ENCODE assay signal across 10 cellular contexts in genomic region chr2:240698852-240699561, GRCh38. TPM values are rescaled to one million over a fixed set of nuclear protein-coding genes. Genes with fewer than 3 reads are reported as not detected.
DNase-seq lines count a peak whose midpoint lies in the region; ATAC-seq, FAIRE-seq and TF ChIP-seq lines count a peak whose summit lies in the region.
"Not testable (repeated sequence)": the region's sequence is repeated elsewhere in the genome, so short reads cannot be mapped to it uniquely, and the experiment has no call there.
"Had no signal": no experiment of that assay in that cellular context is flagged by ENCODE, and none has a peak within 500 bp of the region (broad histone marks: within the 10 kb centered on the region; RNA-seq: fewer than 3 reads in every experiment).

No MANE protein-coding gene starts in this region.

- H3K9me3 ChIP-seq in heart right ventricle; HepG2 (ENCODE audit: low read length); upper lobe of right lung: not testable (repeated sequence)

- H2AFZ ChIP-seq in HepG2 (ENCODE audit: low read length), result not testable (repeated sequence)

- H3K4me1 ChIP-seq in heart right ventricle; HepG2 (ENCODE audit: insufficient read depth, low read length); upper lobe of right lung: not testable (repeated sequence)

- not testable (repeated sequence) for H3K27ac ChIP-seq in heart right ventricle; HepG2 (ENCODE audit: extremely low read length, insufficient read depth, low read length); upper lobe of right lung

- H3K27me3 ChIP-seq in heart right ventricle, result peaks cover 0 to 38% (median 27%) of the 10 kb centered on the region in 7 donors
- H3K27me3 ChIP-seq in HepG2 (ENCODE audit: control insufficient read depth in 1 of 2, insufficient read depth in 2 of 2, low read length in 2 of 2), result peaks cover 19 to 37% of the 10 kb centered on the region in 2 experiments
- not testable (repeated sequence) for H3K27me3 ChIP-seq in upper lobe of right lung

- CTCF ChIA-PET in activated B cell treated with CpG ODN at 0.5 μM for 24 hours (lab: Charles Lee); HepG2 (lab: Yijun Ruan, JAX; ENCODE audit: low intra/inter-chr PET ratio, low total read pairs): not testable (repeated sequence)

- TF ChIP-seq RAD21 in HepG2 (CRISPR knock-in tag; IDR thresholded peaks at IDR 0.05), result not testable (repeated sequence)

- not testable (repeated sequence) for H3K4me1 Mint-ChIP-seq in activated B cell treated with CpG ODN at 0.5 μM for 24 hours; activated naive CD8-positive, alpha-beta T cell treated with anti-CD3 and anti-CD28 coated beads, Interleukin-2, amount 10 ng/mL, durations not matched to agents 7 days and 5 days

- H3K4me3 ChIP-seq in heart right ventricle; HepG2 (replicated peaks in 1 of 3; ENCODE audit: insufficient read depth in 1 of 3, low read depth in 2 of 3, low read length in 3 of 3); upper lobe of right lung: not testable (repeated sequence)

- DNase-seq in HTR-8/SVneo (ENCODE audit: insufficient read length, low spot score); heart right ventricle; HepG2 (ENCODE audit: low spot score); omental fat pad (ENCODE audit: low spot score); upper lobe of right lung: not testable (repeated sequence)
- peak; percentile 10 for DNase-seq in activated B cell treated with CpG ODN at 0.5 μM for 24 hours
- DNase-seq in activated naive CD8-positive, alpha-beta T cell treated with anti-CD3 and anti-CD28 coated beads, Interleukin-2, amount 10 ng/mL, durations not matched to agents 7 days and 5 days, result peak; percentile 35

- not testable (repeated sequence) for H4K20me1 ChIP-seq in HepG2 (ENCODE audit: insufficient read depth, low read length)

- not testable (repeated sequence) for H3K27ac Mint-ChIP-seq in activated B cell treated with CpG ODN at 0.5 μM for 24 hours; activated naive CD8-positive, alpha-beta T cell treated with anti-CD3 and anti-CD28 coated beads, Interleukin-2, amount 10 ng/mL, durations not matched to agents 7 days and 5 days

- FAIRE-seq in HTR-8/SVneo (lab: Jason Lieb, UNC), result peak; percentile 95
- FAIRE-seq in endometrium (lab: Jason Lieb, UNC), result peak; percentile 50
- peak; percentile 56 for FAIRE-seq in HepG2 (lab: Jason Lieb, UNC)

- ATAC-seq in activated B cell treated with CpG ODN at 0.5 μM for 24 hours (ENCODE audit: low read depth); activated naive CD8-positive, alpha-beta T cell treated with anti-CD3 and anti-CD28 coated beads, Interleukin-2, amount 10 ng/mL, durations not matched to agents 7 days and 5 days (ENCODE audit: low read depth): not testable (repeated sequence)
- ATAC-seq in heart right ventricle, result peak in 7 of 8 donors; percentile 23 to 48 (median 38)
- peak; percentile 46 for ATAC-seq in HepG2
- ATAC-seq in omental fat pad (ENCODE audit: low FRiP score), result peak; percentile 52
- peak; percentile 50 for ATAC-seq in upper lobe of right lung

- H3K79me2 ChIP-seq in HepG2 (ENCODE audit: insufficient read depth, low read length), result not testable (repeated sequence)

- not testable (repeated sequence) for H3K9me3 Mint-ChIP-seq in activated B cell treated with CpG ODN at 0.5 μM for 24 hours; activated naive CD8-positive, alpha-beta T cell treated with anti-CD3 and anti-CD28 coated beads, Interleukin-2, amount 10 ng/mL, durations not matched to agents 7 days and 5 days

- TF ChIP-seq EP300 in HepG2 (IDR thresholded peaks at IDR 0.05; ENCODE audit: low read depth in 2 of 2, low read length in 2 of 2); HepG2 (CRISPR knock-in tag; IDR thresholded peaks at IDR 0.05; ENCODE audit: borderline replicate concordance): not testable (repeated sequence)

- POLR2A ChIA-PET in activated B cell treated with CpG ODN at 0.5 μM for 24 hours (lab: Charles Lee); activated naive CD8-positive, alpha-beta T cell treated with anti-CD3 and anti-CD28 coated beads, Interleukin-2, amount 10 ng/mL, durations not matched to agents 7 days and 5 days (lab: Charles Lee); HepG2 (lab: Yijun Ruan, JAX): not testable (repeated sequence)

- H3K36me3 Mint-ChIP-seq in activated B cell treated with CpG ODN at 0.5 μM for 24 hours (ENCODE audit: low read depth); activated naive CD8-positive, alpha-beta T cell treated with anti-CD3 and anti-CD28 coated beads, Interleukin-2, amount 10 ng/mL, durations not matched to agents 7 days and 5 days: not testable (repeated sequence)

- not testable (repeated sequence) for TF ChIP-seq POLR2A in HepG2 (IDR thresholded peaks at IDR 0.05; ENCODE audit: insufficient read depth in 1 of 2, low read depth in 2 of 2, low read length in 2 of 2)

- not testable (repeated sequence) for H3K36me3 ChIP-seq in heart right ventricle; HepG2 (replicated peaks in 1 of 2; ENCODE audit: control insufficient read depth in 1 of 2, insufficient read depth in 2 of 2, low read length in 2 of 2); upper lobe of right lung

- TF ChIP-seq CTCF in activated B cell treated with CpG ODN at 0.5 μM for 24 hours (IDR thresholded peaks at IDR 0.05); heart right ventricle (IDR thresholded peaks at IDR 0.05); HepG2 (CRISPR knock-in tag; IDR thresholded peaks at IDR 0.05); omental fat pad (IDR thresholded peaks at IDR 0.05); upper lobe of right lung (IDR thresholded peaks at IDR 0.05): not testable (repeated sequence)

- H3K9ac ChIP-seq in HepG2 (ENCODE audit: insufficient read depth, low read depth, low read length), result not testable (repeated sequence)

- not testable (repeated sequence) for BruUV-seq in HepG2 (replicated peaks; lab: Mats Ljungman, UMichigan)

- intact Hi-C loops in activated B cell treated with CpG ODN at 0.5 μM for 24 hours (cut with micrococcal nuclease); heart right ventricle (cut with DNase I); HepG2 (cut with micrococcal nuclease; ENCODE audit: unreplicated experiment); upper lobe of right lung (cut with DNase I): not testable (repeated sequence)

- H3K4me3 Mint-ChIP-seq in activated B cell treated with CpG ODN at 0.5 μM for 24 hours; activated naive CD8-positive, alpha-beta T cell treated with anti-CD3 and anti-CD28 coated beads, Interleukin-2, amount 10 ng/mL, durations not matched to agents 7 days and 5 days: not testable (repeated sequence)

- not testable (repeated sequence) for H3K4me2 ChIP-seq in HepG2 (ENCODE audit: low read depth, low read length)

- WGBS in heart right ventricle, 2 donors, result 59 to 68% methylated on average over 5 to 8 of the region's 33 CpGs
- WGBS in HepG2 (ENCODE audit: low lambda C conversion rate), result 33% methylated on average over 5 of the region's 33 CpGs

- H3K27me3 Mint-ChIP-seq in activated B cell treated with CpG ODN at 0.5 μM for 24 hours; activated naive CD8-positive, alpha-beta T cell treated with anti-CD3 and anti-CD28 coated beads, Interleukin-2, amount 10 ng/mL, durations not matched to agents 7 days and 5 days: not testable (repeated sequence)

- in situ Hi-C loops in HepG2 (cut with HindIII; ENCODE audit: extremely low pct_ligation_motif_present, low pct_unique_long_range_greater_than_20kb), result not testable (repeated sequence)

RNA-seq across cellular contexts. Expression of gene AQP12A, which starts 7.3 kb away (rescaled TPM):
- not detected in 2 replicates for total RNA-seq in activated B cell treated with CpG ODN at 0.5 μM for 24 hours
- total RNA-seq in activated naive CD8-positive, alpha-beta T cell treated with anti-CD3 and anti-CD28 coated beads, Interleukin-2, amount 10 ng/mL, durations not matched to agents 7 days and 5 days, result not detected
- total RNA-seq in heart right ventricle, result not detected
- not detected for polyA plus RNA-seq in heart right ventricle
- total RNA-seq in HepG2 (2016; rRNA removed; fragmentation: Illumina TruSeq; extraction: Trizol), result not detected in 2 replicates
- not detected in 2 replicates for total RNA-seq in HepG2 (2016; cell fraction: cytosol; rRNA removed; fragmentation: Illumina TruSeq; extraction: Trizol; ENCODE audit: low read depth)
- not detected in 2 replicates for total RNA-seq in HepG2 (2016; cell fraction: insoluble cytoplasmic fraction; rRNA removed; fragmentation: Illumina TruSeq; extraction: Trizol)
- total RNA-seq in HepG2 (2016; cell fraction: membrane; rRNA removed; fragmentation: Illumina TruSeq; extraction: Trizol), result not detected in 2 replicates
- total RNA-seq in HepG2 (2016; cell fraction: nucleus; rRNA removed; fragmentation: Illumina TruSeq; extraction: Trizol), result not detected in 2 replicates
- 0.20 TPM in 1 of 2 replicates, not detected in the other for polyA plus RNA-seq in HepG2 (2011; rRNA removed)
- not detected in 2 replicates for polyA plus RNA-seq in HepG2 (2011; cell fraction: cytosol; rRNA removed)
- polyA plus RNA-seq in HepG2 (2011; cell fraction: nucleus; rRNA removed), result not detected in 2 replicates
- polyA plus RNA-seq in HepG2 (2012), result not detected in 2 replicates
- not detected in 2 replicates for polyA plus RNA-seq in HepG2 (2016; cell fraction: cytosol; fragmentation: Illumina TruSeq; extraction: Trizol; ENCODE audit: low read depth)
- not detected in 2 replicates for polyA plus RNA-seq in HepG2 (2016; cell fraction: insoluble cytoplasmic fraction; fragmentation: Illumina TruSeq; extraction: Trizol; ENCODE audit: low read depth)
- polyA plus RNA-seq in HepG2 (2016; cell fraction: membrane; fragmentation: Illumina TruSeq; extraction: Trizol; ENCODE audit: low read depth), result not detected in 2 replicates
- polyA plus RNA-seq in HepG2 (2016; cell fraction: nucleus; fragmentation: Illumina TruSeq; extraction: Trizol; ENCODE audit: insufficient read depth, low read depth), result not detected in 2 replicates
- 0.30 TPM in 1 of 2 replicates, not detected in the other for polyA minus RNA-seq in HepG2 (2011; rRNA and poly(A)+ RNA removed; ENCODE audit: low replicate concordance)
- not detected in 2 replicates for polyA minus RNA-seq in HepG2 (2011; cell fraction: cytosol; rRNA and poly(A)+ RNA removed)
- polyA minus RNA-seq in HepG2 (2011; cell fraction: nucleus; rRNA and poly(A)+ RNA removed), result not detected in 2 replicates
- total RNA-seq in omental fat pad, result not detected
- not detected for total RNA-seq in upper lobe of right lung
- total RNA-seq: MCF 10A, OCI-LY7 had no signal

RNA-seq across cellular contexts. Expression of gene AQP12B, which starts 16.3 kb away (rescaled TPM):
- total RNA-seq in activated B cell treated with CpG ODN at 0.5 μM for 24 hours (not detected in 2 replicates), heart right ventricle (not detected), HepG2 (2016; rRNA removed; fragmentation: Illumina TruSeq; extraction: Trizol) (not detected in 2 replicates), omental fat pad (not detected), upper lobe of right lung (not detected)
- not detected for total RNA-seq in activated naive CD8-positive, alpha-beta T cell treated with anti-CD3 and anti-CD28 coated beads, Interleukin-2, amount 10 ng/mL, durations not matched to agents 7 days and 5 days
- polyA plus RNA-seq in heart right ventricle (under 1 TPM in 1 of 2 donors, not detected in 1; 0.03 TPM), HepG2 (2011; rRNA removed) (not detected in 2 replicates)
- not detected in 2 replicates for total RNA-seq in HepG2 (2016; cell fraction: cytosol; rRNA removed; fragmentation: Illumina TruSeq; extraction: Trizol; ENCODE audit: low read depth)
- not detected in 2 replicates for total RNA-seq in HepG2 (2016; cell fraction: insoluble cytoplasmic fraction; rRNA removed; fragmentation: Illumina TruSeq; extraction: Trizol)
- not detected in 2 replicates for total RNA-seq in HepG2 (2016; cell fraction: membrane; rRNA removed; fragmentation: Illumina TruSeq; extraction: Trizol)
- 0.13 TPM in 1 of 2 replicates, not detected in the other for total RNA-seq in HepG2 (2016; cell fraction: nucleus; rRNA removed; fragmentation: Illumina TruSeq; extraction: Trizol)
- polyA plus RNA-seq in HepG2 (2011; cell fraction: cytosol; rRNA removed), result not detected in 2 replicates
- polyA plus RNA-seq in HepG2 (2011; cell fraction: nucleus; rRNA removed), result 0.09 and 0.10 TPM in 2 replicates
- not detected in 2 replicates for polyA plus RNA-seq in HepG2 (2012)
- not detected in 2 replicates for polyA plus RNA-seq in HepG2 (2016; cell fraction: cytosol; fragmentation: Illumina TruSeq; extraction: Trizol; ENCODE audit: low read depth)
- polyA plus RNA-seq in HepG2 (2016; cell fraction: insoluble cytoplasmic fraction; fragmentation: Illumina TruSeq; extraction: Trizol; ENCODE audit: low read depth), result not detected in 2 replicates
- polyA plus RNA-seq in HepG2 (2016; cell fraction: membrane; fragmentation: Illumina TruSeq; extraction: Trizol; ENCODE audit: low read depth), result not detected in 2 replicates
- not detected in 2 replicates for polyA plus RNA-seq in HepG2 (2016; cell fraction: nucleus; fragmentation: Illumina TruSeq; extraction: Trizol; ENCODE audit: insufficient read depth, low read depth)
- polyA minus RNA-seq in HepG2 (2011; rRNA and poly(A)+ RNA removed; ENCODE audit: low replicate concordance), result 0.10 TPM in 1 of 2 replicates, not detected in the other
- polyA minus RNA-seq in HepG2 (2011; cell fraction: cytosol; rRNA and poly(A)+ RNA removed), result not detected in 2 replicates
- polyA minus RNA-seq in HepG2 (2011; cell fraction: nucleus; rRNA and poly(A)+ RNA removed), result not detected in 2 replicates
- total RNA-seq: MCF 10A, OCI-LY7 had no signal
